Comparison of ENCODE assay signal across 33 cellular contexts in the genomic region with DNA sequence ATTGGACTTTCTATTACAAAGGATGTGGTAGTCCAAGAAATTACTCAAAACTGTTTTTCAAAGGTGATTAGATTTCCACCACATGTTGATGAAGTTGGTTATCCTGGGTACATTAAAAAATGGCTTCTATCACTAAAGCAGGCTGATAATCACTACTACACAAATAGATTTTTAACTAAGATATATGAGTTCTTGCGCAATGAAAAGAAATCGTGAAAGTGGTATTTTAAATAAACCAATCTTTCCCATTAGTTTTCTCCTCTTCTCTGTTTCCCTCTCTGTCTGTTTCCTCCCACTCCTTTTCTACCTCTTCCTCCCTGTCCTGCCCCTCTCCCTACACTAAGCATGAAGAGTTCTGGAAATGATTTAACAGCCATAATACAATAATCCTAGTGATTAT.
"Had no signal": no experiment of that assay in that cellular context is flagged by ENCODE, and none has a peak within 500 bp of the region (broad histone marks: within the 10 kb centered on the region; RNA-seq: fewer than 3 reads in every experiment).

No MANE protein-coding gene starts in this region.

- H3K27me3 Mint-ChIP-seq: activated T-cell treated with anti-CD3 and anti-CD28 coated beads, Interleukin-2, amount 50 U/mL, for 24 hours had no signal

- H3K4me3 ChIP-seq: adrenal gland, Peyer's patch had no signal

- DNase-seq: activated CD4-positive, alpha-beta T cell treated with anti-CD3 and anti-CD28 coated beads for 1 hour; activated CD4-positive, alpha-beta T cell treated with anti-CD3 and anti-CD28 coated beads, Interleukin-2, amount 10 ng/mL, durations not matched to agents 24 days and 14 days; activated CD4-positive, alpha-beta T cell treated with anti-CD3 and anti-CD28 coated beads, Interleukin-2, amount 50 U/mL, for 4 hours; activated CD4-positive, CD25-positive, alpha-beta regulatory T cell; activated CD8-positive, alpha-beta T cell treated with anti-CD3 and anti-CD28 coated beads, Interleukin-2, amount 10 ng/mL, durations not matched to agents 7 days and 5 days; activated gamma-delta T cell; activated naive CD4-positive, alpha-beta T cell treated with anti-CD3 and anti-CD28 coated beads for 36 hours; activated T-cell treated with anti-CD3 and anti-CD28 coated beads, Interleukin-2, amount 50 U/mL, for 24 hours; adrenal gland; anterior cingulate cortex; brain microvascular endothelial cell; central memory CD4-positive, alpha-beta T cell; Karpas-422; KBM-7; MV-4-11; NCI-H1092; NCI-H1436 treated with DMSO at 0.1 percent for 48 hours; NCI-H1694 treated with DMSO at 0.1 percent for 48 hours; NCI-H2029; NCI-H345; NCI-H526; NCI-H748 treated with DMSO at 0.1 percent for 48 hours; NK-92 treated with Interleukin-12 subunit alpha and Interleukin-12 subunit beta, amount 100 ng/mL, for 24 hours; PC-3; Peyer's patch; RPMI8226; SIG-M5; SW 1271; T-helper 1 cell; T1000; WERI-Rb-1 had no signal

- H3K36me3 ChIP-seq: adrenal gland, brain microvascular endothelial cell, Peyer's patch, WERI-Rb-1 had no signal

- H3K4me1 ChIP-seq: adrenal gland, Peyer's patch had no signal

- H3K36me3 Mint-ChIP-seq: activated naive CD4-positive, alpha-beta T cell treated with anti-CD3 and anti-CD28 coated beads, Interleukin-2, amount 50 U/mL, for 72 hours had no signal

- H3K27me3 ChIP-seq: adrenal gland, brain microvascular endothelial cell, Peyer's patch had no signal

- H3K4me1 Mint-ChIP-seq: activated CD4-positive, alpha-beta T cell treated with anti-CD3 and anti-CD28 coated beads, Interleukin-2, amount 10 ng/mL, durations not matched to agents 24 days and 14 days had no signal

- H3K27ac ChIP-seq: adrenal gland, brain microvascular endothelial cell, Peyer's patch, WERI-Rb-1 had no signal

- H3K4me3 Mint-ChIP-seq: activated CD4-positive, alpha-beta T cell treated with anti-CD3 and anti-CD28 coated beads, Interleukin-2, amount 10 ng/mL, durations not matched to agents 24 days and 14 days; activated CD8-positive, alpha-beta T cell treated with anti-CD3 and anti-CD28 coated beads, Interleukin-2, amount 10 ng/mL, durations not matched to agents 7 days and 5 days; activated naive CD4-positive, alpha-beta T cell treated with anti-CD3 and anti-CD28 coated beads for 36 hours; activated T-cell treated with anti-CD3 and anti-CD28 coated beads, Interleukin-2, amount 50 U/mL, for 24 hours had no signal

- H3K9me3 Mint-ChIP-seq: activated naive CD4-positive, alpha-beta T cell treated with anti-CD3 and anti-CD28 coated beads for 36 hours; activated T-cell treated with anti-CD3 and anti-CD28 coated beads, Interleukin-2, amount 50 U/mL, for 24 hours had no signal

- H3K27ac Mint-ChIP-seq: activated CD4-positive, alpha-beta T cell treated with anti-CD3 and anti-CD28 coated beads, Interleukin-2, amount 10 ng/mL, durations not matched to agents 24 days and 14 days; activated CD8-positive, alpha-beta T cell treated with anti-CD3 and anti-CD28 coated beads, Interleukin-2, amount 10 ng/mL, durations not matched to agents 7 days and 5 days; activated naive CD4-positive, alpha-beta T cell treated with anti-CD3 and anti-CD28 coated beads for 36 hours; activated naive CD4-positive, alpha-beta T cell treated with anti-CD3 and anti-CD28 coated beads, Interleukin-2, amount 50 U/mL, for 72 hours; activated T-cell treated with anti-CD3 and anti-CD28 coated beads, Interleukin-2, amount 50 U/mL, for 24 hours; activated T-helper 2 cell treated with anti-CD3 and anti-CD28 coated beads, Interferon-gamma antibody, Interleukin-2, Interleukin-4, amounts not matched to agents 10 μg/mL and 5 μg/mL and 100 μg/mL, durations not matched to agents 14 hours and 24 hours and 36 hours had no signal

- H3K9me3 ChIP-seq: adrenal gland, Peyer's patch had no signal
